Comparison of ENCODE assay signal across 11 cellular contexts in genomic region chr1:110161822-110162221, GRCh38.
"Had no signal": no experiment of that assay in that cellular context is flagged by ENCODE, and none has a peak within 500 bp of the region (broad histone marks: within the 10 kb centered on the region; RNA-seq: fewer than 3 reads in every experiment).

No MANE protein-coding gene starts in this region.

- DNase-seq: activated CD8-positive, alpha-beta memory T cell treated with anti-CD3 and anti-CD28 coated beads, Interleukin-2, amount 10 ng/mL, durations not matched to agents 7 days and 5 days; activated effector memory CD4-positive, alpha-beta T cell treated with Interleukin-2 at 50 U/mL for 16 hours; activated T-cell treated with anti-CD3 and anti-CD28 coated beads, Interleukin-2, amount 50 U/mL, for 24 hours; amniotic stem cell; effector CD4-positive, alpha-beta T cell; heart right ventricle; mucosa of descending colon; stimulated activated CD4-positive, alpha-beta T cell treated with anti-CD3 and anti-CD28 coated beads, Interleukin-12 subunit alpha, Interleukin-12 subunit beta, amount 100 ng/mL, for 4 hours; stimulated activated naive CD4-positive, alpha-beta T cell had no signal

- ATAC-seq: activated CD8-positive, alpha-beta memory T cell treated with anti-CD3 and anti-CD28 coated beads, Interleukin-2, amount 10 ng/mL, durations not matched to agents 7 days and 5 days; activated naive CD4-positive, alpha-beta T cell treated with anti-CD3 and anti-CD28 coated beads, Interleukin-2, amount 50 U/mL, for 72 hours; heart right ventricle; mucosa of descending colon; naive thymus-derived CD8-positive, alpha-beta T cell had no signal
